In genomic region chr4:7522452-7522851, GRCh38 we compare ENCODE assay signal across 20 cellular contexts.
DNase-seq lines count a peak whose midpoint lies in the region; ATAC-seq and TF ChIP-seq lines count a peak whose summit lies in the region.
"Had no signal": no experiment of that assay in that cellular context is flagged by ENCODE, and none has a peak within 500 bp of the region (broad histone marks: within the 10 kb centered on the region; RNA-seq: fewer than 3 reads in every experiment).

No MANE protein-coding gene starts in this region.

- H3K4me3 ChIP-seq in BLaER1 treated with 17β-estradiol and CSF1 and Interleukin-3, amounts not matched to agents 10 nM and 100 nM: no peak overlapping the region
- H3K4me3 ChIP-seq in GM23338: no peak overlapping the region
- H3K4me3 ChIP-seq: BLaER1, GM12878 had no signal

- H3K79me2 ChIP-seq in GM23338 (replicated peaks; ENCODE audit: insufficient read depth): no peaks in the 10 kb centered on the region

- no peak for TF ChIP-seq CTCF in GM23338 (conservative IDR thresholded peaks at IDR 0.05; ENCODE audit: low read depth in 2 of 2)

- H3K27ac ChIP-seq in BLaER1 treated with 17β-estradiol and CSF1 and Interleukin-3, amounts not matched to agents 10 nM and 100 nM: no peak overlapping the region
- no peak overlapping the region for H3K27ac ChIP-seq in GM23338 (ENCODE audit: low read depth)
- H3K27ac ChIP-seq: 22Rv1, BLaER1 had no signal

- no peaks in the 10 kb centered on the region for H3F3A ChIP-seq in GM23338 (replicated peaks; ENCODE audit: low read depth)

- H3K9me3 ChIP-seq in BLaER1 treated with 17β-estradiol and CSF1 and Interleukin-3, amounts not matched to agents 10 nM and 100 nM (replicated peaks in 1 of 11): no peaks in the 10 kb centered on the region
- H3K9me3 ChIP-seq: BLaER1 had no signal

- H4K20me1 ChIP-seq in BLaER1 treated with 17β-estradiol and CSF1 and Interleukin-3, amounts not matched to agents 10 nM and 100 nM: peaks cover 0 to 23% (median 0%) of the 10 kb centered on the region in 11 experiments; a peak in 6 of 22 replicates
- no peaks in the 10 kb centered on the region for H4K20me1 ChIP-seq in GM23338 (replicated peaks; ENCODE audit: insufficient read depth)

- H3K9me3 Mint-ChIP-seq in central memory CD8-positive, alpha-beta T cell: no peaks in the 10 kb centered on the region
- H3K9me3 Mint-ChIP-seq in stimulated activated effector memory CD8-positive, alpha-beta T cell treated with anti-CD3 and anti-CD28 coated beads, Interleukin-12 subunit alpha, Interleukin-12 subunit beta, amount 100 ng/mL, for 72 hours: no peaks in the 10 kb centered on the region
- H3K9me3 Mint-ChIP-seq in GM23338: no peaks in the 10 kb centered on the region
- H3K9me3 Mint-ChIP-seq: CD4-positive, alpha-beta T cell had no signal

- peaks cover 0 to 15% (median 0%) of the 10 kb centered on the region in 11 experiments; a peak in 5 of 22 replicates for H3K27me3 ChIP-seq in BLaER1 treated with 17β-estradiol and CSF1 and Interleukin-3, amounts not matched to agents 10 nM and 100 nM
- H3K27me3 ChIP-seq in GM23338 (ENCODE audit: insufficient read depth): no peaks in the 10 kb centered on the region

- DNase-seq in NOMO-1 treated with DMSO at 0.1 percent for 48 hours (lab: John Stamatoyannopoulos, UW; ENCODE audit: unreplicated experiment): peak; percentile 7
- no peak for DNase-seq in NOMO-1 treated with dmso at 0.1 percent for 144 hours (lab: John Stamatoyannopoulos, UW; ENCODE audit: unreplicated experiment)
- no peak for DNase-seq in central memory CD8-positive, alpha-beta T cell (ENCODE audit: low spot score in 2 of 2)
- DNase-seq in stimulated activated effector memory CD8-positive, alpha-beta T cell treated with anti-CD3 and anti-CD28 coated beads, Interleukin-12 subunit alpha, Interleukin-12 subunit beta, amount 100 ng/mL, for 72 hours (ENCODE audit: low spot score in 2 of 2): no peak
- no peak for DNase-seq in GM23338 (ENCODE audit: low spot score)
- DNase-seq: CD4-positive, alpha-beta T cell; CD8-positive, alpha-beta memory T cell; DMS 273 treated with DMSO at 0.1 percent for 48 hours; DMS79; EL; GDM1; GOT3; HCEC 1CT had no signal

- ATAC-seq in central memory CD8-positive, alpha-beta T cell (replicated peaks; ENCODE audit: extremely low read depth, poor library complexity, severe bottlenecking): no peak
- no peak for ATAC-seq in stimulated activated effector memory CD8-positive, alpha-beta T cell treated with anti-CD3 and anti-CD28 coated beads, Interleukin-12 subunit alpha, Interleukin-12 subunit beta, amount 100 ng/mL, for 72 hours
- ATAC-seq in GM23338 (no peak), GM19023 (IDR thresholded peaks at IDR 0.05; ENCODE audit: unreplicated experiment) (no peak)
- ATAC-seq: GM12878 had no signal

- no peaks in the 10 kb centered on the region for H3K9me2 ChIP-seq in GM23338 (ENCODE audit: insufficient read depth)

- peak overlapping the region; percentile 34 for H3K4me3 Mint-ChIP-seq in central memory CD8-positive, alpha-beta T cell
- no peak overlapping the region for H3K4me3 Mint-ChIP-seq in stimulated activated effector memory CD8-positive, alpha-beta T cell treated with anti-CD3 and anti-CD28 coated beads, Interleukin-12 subunit alpha, Interleukin-12 subunit beta, amount 100 ng/mL, for 72 hours
- no peak overlapping the region for H3K4me3 Mint-ChIP-seq in GM23338
- H3K4me3 Mint-ChIP-seq: B cell; CD14-positive monocyte; CD4-positive, alpha-beta T cell had no signal

- H2AFZ ChIP-seq in GM23338: no peak overlapping the region

- peak overlapping the region in 6 of 11 experiments; percentile 27 to 80 (median 42); a peak in 4 of 22 replicates for H3K4me2 ChIP-seq in BLaER1 treated with 17β-estradiol and CSF1 and Interleukin-3, amounts not matched to agents 10 nM and 100 nM
- H3K4me2 ChIP-seq in GM23338: no peak overlapping the region

- no peaks in the 10 kb centered on the region for H3K36me3 ChIP-seq in BLaER1 treated with 17β-estradiol and CSF1 and Interleukin-3, amounts not matched to agents 10 nM and 100 nM
- H3K36me3 ChIP-seq in GM23338 (ENCODE audit: insufficient read depth): no peaks in the 10 kb centered on the region
- H3K36me3 ChIP-seq: BLaER1 had no signal

- peaks cover 40% of the 10 kb centered on the region for H3K27me3 Mint-ChIP-seq in central memory CD8-positive, alpha-beta T cell
- H3K27me3 Mint-ChIP-seq in GM23338 (ENCODE audit: insufficient read depth, low read depth, poor library complexity): peaks cover 11% of the 10 kb centered on the region

- peaks cover 49% of the 10 kb centered on the region for H3K4me1 Mint-ChIP-seq in central memory CD8-positive, alpha-beta T cell
- H3K4me1 Mint-ChIP-seq in stimulated activated effector memory CD8-positive, alpha-beta T cell treated with anti-CD3 and anti-CD28 coated beads, Interleukin-12 subunit alpha, Interleukin-12 subunit beta, amount 100 ng/mL, for 72 hours: peaks cover 48% of the 10 kb centered on the region
- peaks cover 6% of the 10 kb centered on the region for H3K4me1 Mint-ChIP-seq in GM23338
- H3K4me1 Mint-ChIP-seq: B cell had no signal

- H3K9ac ChIP-seq in BLaER1 treated with 17β-estradiol and CSF1 and Interleukin-3, amounts not matched to agents 10 nM and 100 nM: no peak overlapping the region
- H3K9ac ChIP-seq: BLaER1 had no signal

- H3K27ac Mint-ChIP-seq in central memory CD8-positive, alpha-beta T cell (ENCODE audit: low read depth): no peak overlapping the region
- H3K27ac Mint-ChIP-seq in stimulated activated effector memory CD8-positive, alpha-beta T cell treated with anti-CD3 and anti-CD28 coated beads, Interleukin-12 subunit alpha, Interleukin-12 subunit beta, amount 100 ng/mL, for 72 hours: peak overlapping the region; percentile 60
- H3K27ac Mint-ChIP-seq in GM23338: no peak overlapping the region
- H3K27ac Mint-ChIP-seq: B cell; CD14-positive monocyte; CD4-positive, alpha-beta T cell had no signal

- no peaks in the 10 kb centered on the region for H3K36me3 Mint-ChIP-seq in central memory CD8-positive, alpha-beta T cell (ENCODE audit: insufficient read depth)
- no peaks in the 10 kb centered on the region for H3K36me3 Mint-ChIP-seq in stimulated activated effector memory CD8-positive, alpha-beta T cell treated with anti-CD3 and anti-CD28 coated beads, Interleukin-12 subunit alpha, Interleukin-12 subunit beta, amount 100 ng/mL, for 72 hours
- no peaks in the 10 kb centered on the region for H3K36me3 Mint-ChIP-seq in GM23338 (ENCODE audit: low read depth)
- H3K36me3 Mint-ChIP-seq: CD14-positive monocyte; CD8-positive, alpha-beta memory T cell had no signal

- peaks cover 26 to 79% (median 68%) of the 10 kb centered on the region in 10 experiments for H3K4me1 ChIP-seq in BLaER1 treated with 17β-estradiol and CSF1 and Interleukin-3, amounts not matched to agents 10 nM and 100 nM
- H3K4me1 ChIP-seq in GM23338 (ENCODE audit: insufficient read depth): no peaks in the 10 kb centered on the region

TF ChIP-seq in GM23338, 12 proteins besides CTCF, POLR2A, EP300 and RAD21:
- TF ChIP-seq REST (IDR thresholded peaks at IDR 0.05; ENCODE audit: unreplicated experiment) (no peak), CREB1 (CRISPR knock-in tag; IDR thresholded peaks at IDR 0.05; ENCODE audit: low read depth) (no peak), STAT1 (IDR thresholded peaks at IDR 0.05; ENCODE audit: unreplicated experiment) (no peak), EZH2phosphoT487 (IDR thresholded peaks at IDR 0.05; ENCODE audit: unreplicated experiment) (no peak), ETS1 (IDR thresholded peaks at IDR 0.05) (no peak), ZNF331 (CRISPR knock-in tag; IDR thresholded peaks at IDR 0.05; ENCODE audit: low read depth) (no peak), ZNF114 (CRISPR knock-in tag; IDR thresholded peaks at IDR 0.05) (no peak), POLR2AphosphoS5 (IDR thresholded peaks at IDR 0.05; ENCODE audit: low read depth) (no peak), NANOG (IDR thresholded peaks at IDR 0.05; ENCODE audit: borderline replicate concordance) (no peak)
